In genomic region chr9:109918359-109919163, GRCh38 we compare ENCODE assay signal across 9 cellular contexts.
DNase-seq lines count a peak whose midpoint lies in the region; ATAC-seq, FAIRE-seq and TF ChIP-seq lines count a peak whose summit lies in the region.
"Had no signal": no experiment of that assay in that cellular context is flagged by ENCODE, and none has a peak within 500 bp of the region (broad histone marks: within the 10 kb centered on the region; RNA-seq: fewer than 3 reads in every experiment).

No MANE protein-coding gene starts in this region.

- no peak for FAIRE-seq in H54 (lab: Jason Lieb, UNC)
- FAIRE-seq: bronchial epithelial cell had no signal

- H3K9me3 ChIP-seq in Karpas-422 (ENCODE audit: low read length) (no peaks in the 10 kb centered on the region), psoas muscle (no peaks in the 10 kb centered on the region)

- DNase-seq in GM12864 (ENCODE audit: low read depth), result peak; percentile 83
- no peak for DNase-seq in Karpas-422
- peak; percentile 39 for DNase-seq in activated CD8-positive, alpha-beta T cell treated with anti-CD3 and anti-CD28 coated beads for 36 hours
- no peak for DNase-seq in psoas muscle
- no peak for DNase-seq in H54 (ENCODE audit: insufficient read length, low spot score)
- no peak for DNase-seq in ureter (ENCODE audit: low spot score)
- no peak for DNase-seq in GM19238 (ENCODE audit: insufficient read length, low spot score)

- intact Hi-C loops in activated CD8-positive, alpha-beta T cell treated with anti-CD3 and anti-CD28 coated beads for 36 hours (cut with micrococcal nuclease), result no loop called here
- intact Hi-C loops in psoas muscle (cut with DNase I), result no loop called here

- no peaks in the 10 kb centered on the region for H3K36me3 ChIP-seq in Karpas-422 (ENCODE audit: insufficient read depth, low read length)
- no peaks in the 10 kb centered on the region for H3K36me3 ChIP-seq in psoas muscle (ENCODE audit: insufficient read depth in 1 of 2, low read depth in 1 of 2)

- no peaks in the 10 kb centered on the region for H3K36me3 Mint-ChIP-seq in activated CD8-positive, alpha-beta T cell treated with anti-CD3 and anti-CD28 coated beads for 36 hours (ENCODE audit: low read depth)

- no peaks in the 10 kb centered on the region for H3K27me3 ChIP-seq in Karpas-422 (ENCODE audit: low read length)
- no peaks in the 10 kb centered on the region for H3K27me3 ChIP-seq in psoas muscle (ENCODE audit: insufficient read depth in 3 of 3, low read length in 2 of 3)

- H2AFZ ChIP-seq in Karpas-422 (ENCODE audit: low read length), result peak overlapping the region; percentile 59; the same call in 1 of the 2 replicates

- no peak overlapping the region for H3K9ac ChIP-seq in Karpas-422 (ENCODE audit: low read length)

- H3K4me1 Mint-ChIP-seq in activated CD8-positive, alpha-beta T cell treated with anti-CD3 and anti-CD28 coated beads for 36 hours (ENCODE audit: low read depth), result peaks cover 16% of the 10 kb centered on the region

- H3K27ac Mint-ChIP-seq in activated CD8-positive, alpha-beta T cell treated with anti-CD3 and anti-CD28 coated beads for 36 hours, result peak overlapping the region; percentile 89

- POLR2A ChIA-PET in activated CD8-positive, alpha-beta T cell treated with anti-CD3 and anti-CD28 coated beads for 36 hours (lab: Charles Lee), result no interaction called here

- H4K20me1 ChIP-seq in Karpas-422 (ENCODE audit: insufficient read depth, low read depth, low read length), result no peaks in the 10 kb centered on the region

- WGBS in psoas muscle, 3 donors, result 33 to 44% (median 36%) methylated on average over 11 of the region's 11 CpGs

- TF ChIP-seq CTCF in GM12864 (IDR thresholded peaks at IDR 0.05; ENCODE audit: low read depth, low read length, missing control alignments), result no peak
- no peak for TF ChIP-seq CTCF in activated CD8-positive, alpha-beta T cell treated with anti-CD3 and anti-CD28 coated beads for 36 hours (IDR thresholded peaks at IDR 0.05)
- TF ChIP-seq CTCF in psoas muscle (IDR thresholded peaks at IDR 0.05), result no peak

- no peaks in the 10 kb centered on the region for H3K9me3 Mint-ChIP-seq in activated CD8-positive, alpha-beta T cell treated with anti-CD3 and anti-CD28 coated beads for 36 hours

- H3K4me3 ChIP-seq in GM12864 (ENCODE audit: low read depth, low read length) (peak overlapping the region; percentile 33), Karpas-422 (ENCODE audit: low read length) (peak overlapping the region; percentile 9; the same call in 1 of the 2 replicates), psoas muscle (peak overlapping the region; percentile 43)

- CTCF ChIA-PET in activated CD8-positive, alpha-beta T cell treated with anti-CD3 and anti-CD28 coated beads for 36 hours (lab: Charles Lee), result no interaction called here

- H3K4me1 ChIP-seq in Karpas-422 (ENCODE audit: low read length) (peaks cover 28% of the 10 kb centered on the region), psoas muscle (peaks cover 64% of the 10 kb centered on the region)

- H3K4me3 Mint-ChIP-seq in activated CD8-positive, alpha-beta T cell treated with anti-CD3 and anti-CD28 coated beads for 36 hours, result peak overlapping the region; percentile 31

- H3K79me2 ChIP-seq in Karpas-422 (ENCODE audit: low read length), result no peaks in the 10 kb centered on the region

- H3K9me2 ChIP-seq in Karpas-422 (replicated peaks; ENCODE audit: insufficient read depth, low read length), result no peaks in the 10 kb centered on the region

- H3K27ac ChIP-seq in Karpas-422 (ENCODE audit: low read length) (no peak overlapping the region), psoas muscle (peak overlapping the region; percentile 88)

- H3K4me2 ChIP-seq in Karpas-422 (ENCODE audit: low read depth, low read length, poor library complexity, severe bottlenecking), result peak overlapping the region; percentile 35

- TF ChIP-seq POLR2A in H54 (IDR thresholded peaks at IDR 0.05; ENCODE audit: low read depth, low read length), result no peak

- ATAC-seq in GM21528 (IDR thresholded peaks at IDR 0.05; ENCODE audit: low FRiP score, unreplicated experiment), result peak; percentile 74
- ATAC-seq in activated CD8-positive, alpha-beta T cell treated with anti-CD3 and anti-CD28 coated beads for 36 hours, result peak; percentile 75
- ATAC-seq in psoas muscle, result peak; percentile 76 to 86 (median 86)

- H3K27me3 Mint-ChIP-seq in activated CD8-positive, alpha-beta T cell treated with anti-CD3 and anti-CD28 coated beads for 36 hours, result peaks cover 5% of the 10 kb centered on the region

Comparison
In these comparisons a context has a peak if more than half of its experiments do, and no peak if none do; other contexts are left out.
1. DNase-seq: peak in GM12864 (single experiment) and activated CD8-positive, alpha-beta T cell treated with anti-CD3 and anti-CD28 coated beads for 36 hours (single experiment); none in Karpas-422 (single experiment), psoas muscle (0 of 2), H54 (single experiment), ureter (single experiment) and GM19238 (single experiment).
2. Peak in every context shown above with its lines, with median percentiles within 50 percentile points of each other: H3K4me3 ChIP-seq and ATAC-seq.